22 cellular contexts compared by ENCODE assay signal in genomic region chr4:8727546-8728510, GRCh38.
A peak's percentile ranks its signal among the peaks of the same experiment; 100 is the strongest.
DNase-seq lines count a peak whose midpoint lies in the region; ATAC-seq and TF ChIP-seq lines count a peak whose summit lies in the region.
"Had no signal": no experiment of that assay in that cellular context is flagged by ENCODE, and none has a peak within 500 bp of the region (broad histone marks: within the 10 kb centered on the region; RNA-seq: fewer than 3 reads in every experiment).

No MANE protein-coding gene starts in this region.

- peaks cover 25% of the 10 kb centered on the region for H3K27me3 Mint-ChIP-seq in central memory CD8-positive, alpha-beta T cell
- H3K27me3 Mint-ChIP-seq: CD4-positive, CD25-positive, alpha-beta regulatory T cell had no signal

- H3K4me2 ChIP-seq in SK-N-SH (no peak overlapping the region), osteoblast (ENCODE audit: insufficient read depth, low read length) (no peak overlapping the region)

- H3K9me2 ChIP-seq in SK-N-SH: no peaks in the 10 kb centered on the region

- H3K27me3 ChIP-seq in SK-N-SH (ENCODE audit: insufficient read depth) (no peaks in the 10 kb centered on the region), osteoblast (ENCODE audit: insufficient read depth, low read length) (no peaks in the 10 kb centered on the region)

- H3K4me3 ChIP-seq in SK-N-SH (ENCODE audit: low read depth in 2 of 2, low read length in 1 of 2): no peak overlapping the region
- no peak overlapping the region for H3K4me3 ChIP-seq in GM12865 (ENCODE audit: low read depth, low read length)
- no peak overlapping the region for H3K4me3 ChIP-seq in osteoblast (ENCODE audit: insufficient read depth, low read length)
- H3K4me3 ChIP-seq: mucosa of descending colon, transverse colon had no signal

- H3K4me1 Mint-ChIP-seq in central memory CD8-positive, alpha-beta T cell: peaks cover 5% of the 10 kb centered on the region
- H3K4me1 Mint-ChIP-seq: activated naive CD8-positive, alpha-beta T cell treated with anti-CD3 and anti-CD28 coated beads for 36 hours; CD4-positive, CD25-positive, alpha-beta regulatory T cell; IgD-negative memory B cell had no signal

- H3K9me3 ChIP-seq in SK-N-SH (no peaks in the 10 kb centered on the region), osteoblast (ENCODE audit: low read depth, low read length) (no peaks in the 10 kb centered on the region)
- H3K9me3 ChIP-seq: mucosa of descending colon, transverse colon had no signal

- TF ChIP-seq EP300 in SK-N-SH (IDR thresholded peaks at IDR 0.05; ENCODE audit: borderline replicate concordance in 1 of 2, low read depth in 1 of 2, low read length in 1 of 2): no peak

- no peak overlapping the region for H3K9ac ChIP-seq in SK-N-SH

- no peak overlapping the region for H3K4me3 Mint-ChIP-seq in central memory CD8-positive, alpha-beta T cell
- H3K4me3 Mint-ChIP-seq: activated naive CD8-positive, alpha-beta T cell treated with anti-CD3 and anti-CD28 coated beads for 36 hours; CD4-positive, CD25-positive, alpha-beta regulatory T cell; IgD-negative memory B cell had no signal

- H3K9me3 Mint-ChIP-seq in central memory CD8-positive, alpha-beta T cell: no peaks in the 10 kb centered on the region
- H3K9me3 Mint-ChIP-seq: activated naive CD8-positive, alpha-beta T cell treated with anti-CD3 and anti-CD28 coated beads for 36 hours had no signal

- no peak for TF ChIP-seq CTCF in SK-N-SH (IDR thresholded peaks at IDR 0.05)
- TF ChIP-seq CTCF in GM12865 (IDR thresholded peaks at IDR 0.05; ENCODE audit: insufficient read depth, low read depth, low read length, missing control alignments): no peak
- TF ChIP-seq CTCF in osteoblast (IDR thresholded peaks at IDR 0.05; ENCODE audit: extremely low read depth, low read depth, low read length): no peak

- H3K36me3 ChIP-seq in SK-N-SH (replicated peaks in 1 of 2; ENCODE audit: control insufficient read depth in 1 of 2, insufficient read depth in 2 of 2, low read length in 1 of 2): no peaks in the 10 kb centered on the region
- H3K36me3 ChIP-seq in osteoblast (ENCODE audit: insufficient read depth, low read length): no peaks in the 10 kb centered on the region
- H3K36me3 ChIP-seq: transverse colon had no signal

- WGBS in SK-N-SH (ENCODE audit: low lambda C conversion rate): 59% methylated on average over 12 of the region's 16 CpGs

- H4K20me1 ChIP-seq in SK-N-SH (ENCODE audit: insufficient read depth): no peaks in the 10 kb centered on the region
- no peaks in the 10 kb centered on the region for H4K20me1 ChIP-seq in osteoblast (ENCODE audit: insufficient read depth, low read length)

- DNase-seq in SK-N-SH (peak; percentile 12), GM12865 (ENCODE audit: low read depth) (peak; percentile 4), osteoblast (ENCODE audit: insufficient read length, low spot score, missing footprints) (peak; percentile 13)
- peak in 1 of 2 donors; percentile 7 for DNase-seq in central memory CD8-positive, alpha-beta T cell (ENCODE audit: low spot score in 2 of 2)
- DNase-seq: 8988T; activated naive CD8-positive, alpha-beta T cell treated with anti-CD3 and anti-CD28 coated beads for 36 hours; CD4-positive, CD25-positive, alpha-beta regulatory T cell; DMS53; effector CD8-positive, alpha-beta T cell; hippocampal formation; NCI-H1092; NCI-H2107; NCI-H774; occipital lobe had no signal

- H3K27ac ChIP-seq in SK-N-SH (ENCODE audit: low read depth in 2 of 2, low read length in 1 of 2): no peak overlapping the region
- H3K27ac ChIP-seq in osteoblast (ENCODE audit: low read depth, low read length): no peak overlapping the region
- H3K27ac ChIP-seq: transverse colon, VCaP had no signal

- CTCF ChIA-PET in SK-N-SH (lab: Yijun Ruan, JAX): interaction anchor here (1.0 to 1.5 kb wide), 3 partner anchors 40 to 190 kb away, joined by 3 to 5 read pairs (median 4); no protein-coding TSS in a partner anchor

- no peaks in the 10 kb centered on the region for H3K36me3 Mint-ChIP-seq in central memory CD8-positive, alpha-beta T cell (ENCODE audit: insufficient read depth)
- H3K36me3 Mint-ChIP-seq: activated naive CD8-positive, alpha-beta T cell treated with anti-CD3 and anti-CD28 coated beads for 36 hours; CD4-positive, CD25-positive, alpha-beta regulatory T cell; IgD-negative memory B cell had no signal

- no peak for TF ChIP-seq RAD21 in SK-N-SH (IDR thresholded peaks at IDR 0.05; ENCODE audit: low read length)

- H3K4me1 ChIP-seq in SK-N-SH (ENCODE audit: control insufficient read depth in 1 of 2, insufficient read depth in 2 of 2, low read depth in 1 of 2, low read length in 1 of 2): peaks cover 0 to 19% of the 10 kb centered on the region in 2 experiments; a peak in 1 of 4 replicates
- H3K4me1 ChIP-seq in osteoblast (ENCODE audit: insufficient read depth, low read length): no peaks in the 10 kb centered on the region
- H3K4me1 ChIP-seq: transverse colon had no signal

- H3F3A ChIP-seq in SK-N-SH (replicated peaks; ENCODE audit: insufficient read depth): no peaks in the 10 kb centered on the region

- H2AFZ ChIP-seq in SK-N-SH (ENCODE audit: low read depth) (no peak overlapping the region), osteoblast (ENCODE audit: low read length) (no peak overlapping the region)

- H3K79me2 ChIP-seq in SK-N-SH (ENCODE audit: insufficient read depth) (no peaks in the 10 kb centered on the region), osteoblast (ENCODE audit: insufficient read depth, low read length) (no peaks in the 10 kb centered on the region)

- ATAC-seq in SK-N-SH treated with all-trans-retinoic acid at 6 μM for 48 hours (no peak), HG03135 (IDR thresholded peaks at IDR 0.05; ENCODE audit: unreplicated experiment) (no peak), HG03280 (IDR thresholded peaks at IDR 0.05; ENCODE audit: unreplicated experiment) (no peak), HG03139 (IDR thresholded peaks at IDR 0.05; ENCODE audit: unreplicated experiment) (no peak)
- ATAC-seq in central memory CD8-positive, alpha-beta T cell (replicated peaks; ENCODE audit: extremely low read depth, poor library complexity, severe bottlenecking): no peak
- ATAC-seq: mucosa of descending colon had no signal

- peak overlapping the region; percentile 68 for H3K27ac Mint-ChIP-seq in central memory CD8-positive, alpha-beta T cell (ENCODE audit: low read depth)
- H3K27ac Mint-ChIP-seq: activated naive CD8-positive, alpha-beta T cell treated with anti-CD3 and anti-CD28 coated beads for 36 hours; CD4-positive, CD25-positive, alpha-beta regulatory T cell; IgD-negative memory B cell had no signal

- POLR2A ChIA-PET in SK-N-SH (lab: Yijun Ruan, JAX): no interaction called here

TF ChIP-seq in SK-N-SH, 30 proteins besides CTCF, POLR2A, EP300 and RAD21 (continues in another document):
- no peak for TF ChIP-seq SIN3A (IDR thresholded peaks at IDR 0.05; ENCODE audit: borderline replicate concordance, low read depth, low read length)
- no peak for TF ChIP-seq GABPA (IDR thresholded peaks at IDR 0.05; ENCODE audit: low read depth)
- no peak for TF ChIP-seq PBX3 (IDR thresholded peaks at IDR 0.05)
- TF ChIP-seq MEF2A (IDR thresholded peaks at IDR 0.05; ENCODE audit: borderline replicate concordance, low read depth): no peak
- no peak for TF ChIP-seq NRF1 (IDR thresholded peaks at IDR 0.05; ENCODE audit: low read depth, low read length)
- no peak for TF ChIP-seq TCF12 (IDR thresholded peaks at IDR 0.05)
- no peak for TF ChIP-seq CHD2 (IDR thresholded peaks at IDR 0.05; ENCODE audit: low read length, partially characterized antibody)
- no peak for TF ChIP-seq EZH2phosphoT487 (IDR thresholded peaks at IDR 0.05; ENCODE audit: borderline replicate concordance, low read depth)

TF ChIP-seq in SK-N-SH treated with all-trans-retinoic acid at 6 μM for 48 hours, 23 proteins besides CTCF, POLR2A, EP300 and RAD21:
- no peak for TF ChIP-seq ZFP3 (CRISPR knock-in tag; IDR thresholded peaks at IDR 0.05)
- TF ChIP-seq ZNF70 (CRISPR knock-in tag; IDR thresholded peaks at IDR 0.05): no peak
- no peak for TF ChIP-seq TCF4 (CRISPR knock-in tag; IDR thresholded peaks at IDR 0.05; ENCODE audit: borderline replicate concordance)
- no peak for TF ChIP-seq TOX (CRISPR knock-in tag; IDR thresholded peaks at IDR 0.05; ENCODE audit: borderline replicate concordance)
- TF ChIP-seq ARNTL (CRISPR knock-in tag; IDR thresholded peaks at IDR 0.05; ENCODE audit: borderline replicate concordance, low read depth): no peak
- no peak for TF ChIP-seq ZNF8 (CRISPR knock-in tag; IDR thresholded peaks at IDR 0.05)
- no peak for TF ChIP-seq OSR1 (CRISPR knock-in tag; IDR thresholded peaks at IDR 0.05)
- TF ChIP-seq ZFP30 (CRISPR knock-in tag; IDR thresholded peaks at IDR 0.05): no peak
- no peak for TF ChIP-seq CREB5 (CRISPR knock-in tag; IDR thresholded peaks at IDR 0.05; ENCODE audit: low read depth)
- TF ChIP-seq PPARA (CRISPR knock-in tag; IDR thresholded peaks at IDR 0.05; ENCODE audit: borderline replicate concordance): no peak
- no peak for TF ChIP-seq BACH2 (CRISPR knock-in tag; IDR thresholded peaks at IDR 0.05; ENCODE audit: borderline replicate concordance)
